Comparison of ENCODE assay signal across 24 cellular contexts in genomic region chr6:130787726-130788500, GRCh38. TPM values are rescaled to one million over a fixed set of nuclear protein-coding genes. Genes with fewer than 3 reads are reported as not detected.
DNase-seq lines count a peak whose midpoint lies in the region; ATAC-seq, FAIRE-seq and TF ChIP-seq lines count a peak whose summit lies in the region.
"Had no signal": no experiment of that assay in that cellular context is flagged by ENCODE, and none has a peak within 500 bp of the region (broad histone marks: within the 10 kb centered on the region; RNA-seq: fewer than 3 reads in every experiment).

No MANE protein-coding gene starts in this region.

- no peak overlapping the region for H3K18ac ChIP-seq in H1 (ENCODE audit: extremely low read depth, low read length)

- no peak overlapping the region for H3K4me3 ChIP-seq in H1 (ENCODE audit: extremely low read depth in 1 of 4, insufficient read depth in 2 of 4, low read depth in 3 of 4, low read length in 4 of 4)
- H3K4me3 ChIP-seq: PC-9 had no signal

- no peak for TF ChIP-seq EP300 in H1 (IDR thresholded peaks at IDR 0.05; ENCODE audit: borderline replicate concordance in 1 of 2, low read depth in 2 of 2, low read length in 2 of 2)

- no peak overlapping the region for H4K5ac ChIP-seq in H1 (ENCODE audit: insufficient read length, low read depth, low read length)

- H3K36me3 ChIP-seq in H1 (ENCODE audit: control insufficient read depth in 2 of 4, insufficient read depth in 4 of 4, low read length in 3 of 4): no peaks in the 10 kb centered on the region

- no peak overlapping the region for H4K8ac ChIP-seq in H1 (ENCODE audit: extremely low read depth, insufficient read depth, low read length)

- H3K79me2 ChIP-seq in H1 (ENCODE audit: control insufficient read depth in 1 of 2, insufficient read depth in 2 of 2, low read length in 2 of 2): no peaks in the 10 kb centered on the region

- TF ChIP-seq POLR2A in H1 (IDR thresholded peaks at IDR 0.05; ENCODE audit: control extremely low read depth in 1 of 2, low read depth in 2 of 2, low read length in 2 of 2): no peak

- TF ChIP-seq CTCF in H1 (IDR thresholded peaks at IDR 0.05; ENCODE audit: control extremely low read depth in 1 of 3, insufficient read depth in 1 of 3, low read depth in 1 of 3, low read length in 3 of 3) (no peak), MCF 10A (IDR thresholded peaks at IDR 0.05; ENCODE audit: unreplicated experiment) (no peak)

- H4K91ac ChIP-seq in H1 (replicated peaks; ENCODE audit: insufficient read length, low read length): no peak overlapping the region

- intact Hi-C loops in MCF 10A (cut with micrococcal nuclease): no loop called here

- no peak overlapping the region for H2BK120ac ChIP-seq in H1 (replicated peaks; ENCODE audit: low read depth, low read length)

- no peak overlapping the region for H3K56ac ChIP-seq in H1 (replicated peaks; ENCODE audit: insufficient read length, low read depth, low read length)

- no peak overlapping the region for H2BK20ac ChIP-seq in H1 (ENCODE audit: low read length)

- no peak overlapping the region for H3K9ac ChIP-seq in H1 (replicated peaks in 1 of 4; ENCODE audit: extremely low read depth in 1 of 4, low read depth in 3 of 4, low read length in 3 of 4)
- H3K9ac ChIP-seq: KMS-11 had no signal

- TF ChIP-seq RAD21 in H1 (IDR thresholded peaks at IDR 0.05 in 1 of 2, conservative IDR thresholded peaks at IDR 0.05 in 1 of 2; ENCODE audit: low read depth in 2 of 2, low read length in 2 of 2): no peak

- no peak overlapping the region for H2AK5ac ChIP-seq in H1 (ENCODE audit: low read depth, low read length)

- H2BK15ac ChIP-seq in H1 (ENCODE audit: low read length): no peak overlapping the region

- no peak overlapping the region for H3K4ac ChIP-seq in H1 (replicated peaks; ENCODE audit: insufficient read length, low read depth, low read length)

- H3K27me3 Mint-ChIP-seq in MCF 10A (ENCODE audit: insufficient read depth, unreplicated experiment): peaks cover 50% of the 10 kb centered on the region

- WGBS in H1 (ENCODE audit: extremely low coverage in 1 of 2, insufficient coverage in 1 of 2, insufficient read length in 1 of 2, insufficient replicate concordance in 2 of 2, low coverage in 1 of 2, low lambda C conversion rate in 2 of 2, missing lambda C conversion rate in 1 of 2), 2 experiments: 88% methylated on average over 3 of the region's 3 CpGs; no CpG with 5 or more reads in 1 of the 2 experiments

- H2AFZ ChIP-seq in H1 (ENCODE audit: low read length): 0 out of 2 replicates have a peak overlapping the region, but pooled peaks have one; percentile 81
- H2AFZ ChIP-seq: PC-9 had no signal

- H3K4me1 ChIP-seq in H1 (replicated peaks in 1 of 4; ENCODE audit: control insufficient read depth in 3 of 4, insufficient read depth in 4 of 4, low read length in 3 of 4): no peaks in the 10 kb centered on the region

- DNase-seq in NOMO-1 (lab: John Stamatoyannopoulos, UW; ENCODE audit: unreplicated experiment in 2 of 2) (peak; percentile 11 to 44), NOMO-1 treated with dmso at 0.1 percent for 144 hours (lab: John Stamatoyannopoulos, UW; ENCODE audit: unreplicated experiment) (no peak), Kasumi-1 (lab: John Stamatoyannopoulos, UW) (peak; percentile 3 to 4), H1 (ENCODE audit: low read depth in 1 of 2, low spot score in 2 of 2) (no peak), NCI-H2227 (lab: John Stamatoyannopoulos, UW; ENCODE audit: unreplicated experiment) (no peak), MCF 10A (ENCODE audit: unreplicated experiment) (no peak)
- DNase-seq: DMS79, NCI-H1092, NCI-H146, NCI-H2081, NCI-H2171 treated with DMSO at 0.1 percent for 48 hours, NCI-H446 treated with DMSO at 0.1 percent for 48 hours, NCI-H69, PC-9, SIG-M5 had no signal

- ATAC-seq in HG02642 (IDR thresholded peaks at IDR 0.05; ENCODE audit: poor library complexity, unreplicated experiment) (peak; percentile 46), GM18907 (IDR thresholded peaks at IDR 0.05; ENCODE audit: unreplicated experiment) (no peak)

- no peaks in the 10 kb centered on the region; a peak in 1 of 4 replicates for H3K9me3 ChIP-seq in H1 (ENCODE audit: insufficient read depth in 2 of 2, low read depth in 1 of 2, low read length in 1 of 2)

- H2BK5ac ChIP-seq in H1 (ENCODE audit: low read depth, low read length): no peak overlapping the region

- H3K9me3 Mint-ChIP-seq in MCF 10A (ENCODE audit: unreplicated experiment): no peaks in the 10 kb centered on the region
- H3K9me3 Mint-ChIP-seq: T-helper 1 cell treated with Interleukin-12 subunit alpha and Interleukin-12 subunit beta and Interleukin-4 antibody, amounts not matched to agents 30 μg/mL and 1 μg/mL, for 36 hours had no signal

- FAIRE-seq in H1 (lab: Jason Lieb, UNC): no peak
- FAIRE-seq: H54 had no signal

- no peaks in the 10 kb centered on the region for H3K27me3 ChIP-seq in H1 (replicated peaks in 1 of 4; ENCODE audit: control insufficient read depth in 3 of 4, extremely low read depth in 1 of 4, insufficient read depth in 3 of 4, low read length in 3 of 4)

- H2BK12ac ChIP-seq in H1 (ENCODE audit: low read depth, low read length): no peak overlapping the region

- H4K20me1 ChIP-seq in H1 (replicated peaks in 1 of 2; ENCODE audit: control insufficient read depth in 1 of 2, insufficient read depth in 2 of 2, low read length in 2 of 2): no peaks in the 10 kb centered on the region

- H3K36me3 Mint-ChIP-seq in MCF 10A (ENCODE audit: insufficient read depth, unreplicated experiment): no peaks in the 10 kb centered on the region
- H3K36me3 Mint-ChIP-seq: CD14-positive monocyte had no signal

- POLR2A ChIA-PET in H1 (lab: Charles Lee; ENCODE audit: partially characterized antibody): no interaction called here
- POLR2A ChIA-PET in MCF 10A (lab: Yijun Ruan, JAX): no interaction called here

- no peaks in the 10 kb centered on the region for H3K4me1 Mint-ChIP-seq in MCF 10A (ENCODE audit: insufficient read depth, unreplicated experiment)
- H3K4me1 Mint-ChIP-seq: CD14-positive monocyte had no signal

- H3K4me3 Mint-ChIP-seq in MCF 10A (ENCODE audit: unreplicated experiment): no peak overlapping the region
- H3K4me3 Mint-ChIP-seq: CD14-positive monocyte; T-helper 1 cell treated with Interleukin-12 subunit alpha and Interleukin-12 subunit beta and Interleukin-4 antibody, amounts not matched to agents 30 μg/mL and 1 μg/mL, for 36 hours had no signal

- no peaks in the 10 kb centered on the region for H3K23me2 ChIP-seq in H1 (ENCODE audit: low read depth, low read length)

- no peak overlapping the region for H3K4me2 ChIP-seq in H1 (ENCODE audit: insufficient read depth in 1 of 2, low read depth in 2 of 2, low read length in 2 of 2)
- H3K4me2 ChIP-seq: KMS-11, PC-9 had no signal

- BruUV-seq in MCF 10A (replicated peaks; lab: Mats Ljungman, UMichigan): no TSS peak

- no peak overlapping the region for H3K27ac ChIP-seq in H1 (ENCODE audit: low read depth, low read length)
- H3K27ac ChIP-seq: 22Rv1, KMS-11, PC-9, RWPE1 had no signal

- no peaks in the 10 kb centered on the region for H3K79me1 ChIP-seq in H1 (ENCODE audit: low read depth, low read length)

- H3K23ac ChIP-seq in H1 (ENCODE audit: insufficient read length): no peak overlapping the region

- H3K27ac Mint-ChIP-seq in MCF 10A (ENCODE audit: low read depth, unreplicated experiment): no peak overlapping the region
- H3K27ac Mint-ChIP-seq: CD14-positive monocyte; T-helper 1 cell treated with Interleukin-12 subunit alpha and Interleukin-12 subunit beta and Interleukin-4 antibody, amounts not matched to agents 30 μg/mL and 1 μg/mL, for 36 hours had no signal

- no peak overlapping the region for H3K14ac ChIP-seq in H1 (ENCODE audit: insufficient read length)

- CTCF ChIA-PET in H1 (lab: Charles Lee; ENCODE audit: partially characterized antibody) (interaction anchor here (0.6 to 2.1 kb wide), 4 partner anchors 24 to 840 kb away, joined by 3 to 5 read pairs (median 3); partner anchors contain the start of gene MED23), MCF 10A (lab: Yijun Ruan, JAX) (no interaction called here)

TF ChIP-seq in H1, 55 proteins besides CTCF, POLR2A, EP300 and RAD21 (continues in another document):
- TF ChIP-seq RNF2 (IDR thresholded peaks at IDR 0.05; ENCODE audit: borderline replicate concordance, low read depth, low read length, missing control alignments, poor library complexity, severe bottlenecking) (no peak), FOSL1 (IDR thresholded peaks at IDR 0.05; ENCODE audit: insufficient read depth, low read depth, low read length) (no peak), PHF8 (conservative IDR thresholded peaks at IDR 0.05; ENCODE audit: low read depth, low read length) (no peak), CHD1 (IDR thresholded peaks at IDR 0.05; ENCODE audit: low read depth, low read length) (no peak), BRCA1 (IDR thresholded peaks at IDR 0.05; ENCODE audit: low read depth, low read length) (no peak), SUZ12 (IDR thresholded peaks at IDR 0.05; ENCODE audit: low read length) (no peak), CTBP2 (IDR thresholded peaks at IDR 0.05; ENCODE audit: borderline replicate concordance, insufficient read depth, insufficient read length, low read length) (no peak), KDM1A (IDR thresholded peaks at IDR 0.05; ENCODE audit: borderline replicate concordance, low read length) (no peak), TBP (IDR thresholded peaks at IDR 0.05; ENCODE audit: low read depth, low read length) (no peak)
- TF ChIP-seq, protein P1, sequence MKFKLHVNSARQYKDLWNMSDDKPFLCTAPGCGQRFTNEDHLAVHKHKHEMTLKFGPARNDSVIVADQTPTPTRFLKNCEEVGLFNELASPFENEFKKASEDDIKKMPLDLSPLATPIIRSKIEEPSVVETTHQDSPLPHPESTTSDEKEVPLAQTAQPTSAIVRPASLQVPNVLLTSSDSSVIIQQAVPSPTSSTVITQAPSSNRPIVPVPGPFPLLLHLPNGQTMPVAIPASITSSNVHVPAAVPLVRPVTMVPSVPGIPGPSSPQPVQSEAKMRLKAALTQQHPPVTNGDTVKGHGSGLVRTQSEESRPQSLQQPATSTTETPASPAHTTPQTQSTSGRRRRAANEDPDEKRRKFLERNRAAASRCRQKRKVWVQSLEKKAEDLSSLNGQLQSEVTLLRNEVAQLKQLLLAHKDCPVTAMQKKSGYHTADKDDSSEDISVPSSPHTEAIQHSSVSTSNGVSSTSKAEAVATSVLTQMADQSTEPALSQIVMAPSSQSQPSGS (IDR thresholded peaks at IDR 0.05; ENCODE audit: low read length): no peak

RNA-seq across cellular contexts. Expression of gene SMLR1, which starts 39.3 kb away (rescaled TPM):
- total RNA-seq in H1 (2021; fragmentation: NEBNext Ultra II Directional; extraction: Animal tissue kit (Norgen Biotek cat#: 25700)): not detected in 2 replicates
- not detected in 2 replicates for polyA plus RNA-seq in H1 (2011; rRNA removed)
- polyA plus RNA-seq in H1 (2011; cell fraction: cytosol; rRNA removed): not detected
- not detected for polyA plus RNA-seq in H1 (2011; cell fraction: nucleus; rRNA removed)
- polyA plus RNA-seq in H1 (2012, experiment 1 of 2): not detected in 4 replicates
- not detected for polyA plus RNA-seq in H1 (2012, experiment 2 of 2)
- not detected for polyA plus RNA-seq in H1 (2013, experiment 1 of 2)
- not detected for polyA plus RNA-seq in H1 (2013, experiment 2 of 2)
- not detected in 2 replicates for polyA minus RNA-seq in H1 (2011; rRNA and poly(A)+ RNA removed)
- not detected for polyA minus RNA-seq in H1 (2011; cell fraction: cytosol; rRNA and poly(A)+ RNA removed)
- not detected for polyA minus RNA-seq in H1 (2011; cell fraction: nucleus; rRNA and poly(A)+ RNA removed)
- not detected in 2 replicates for total RNA-seq in MCF 10A (2022)
- total RNA-seq: M059J, PC-9 had no signal
- polyA plus RNA-seq: CD14-positive monocyte had no signal

Comparison
In these comparisons a context has a peak if more than half of its experiments do, and no peak if none do; other contexts are left out.
1. DNase-seq: peak in NOMO-1 (2 of 2) and Kasumi-1 (2 of 2); none in NOMO-1 treated with dmso at 0.1 percent for 144 hours (single experiment), H1 (0 of 2), NCI-H2227 (single experiment) and MCF 10A (single experiment).